ENCODE assay signal across 9 cellular contexts in the genomic region with DNA sequence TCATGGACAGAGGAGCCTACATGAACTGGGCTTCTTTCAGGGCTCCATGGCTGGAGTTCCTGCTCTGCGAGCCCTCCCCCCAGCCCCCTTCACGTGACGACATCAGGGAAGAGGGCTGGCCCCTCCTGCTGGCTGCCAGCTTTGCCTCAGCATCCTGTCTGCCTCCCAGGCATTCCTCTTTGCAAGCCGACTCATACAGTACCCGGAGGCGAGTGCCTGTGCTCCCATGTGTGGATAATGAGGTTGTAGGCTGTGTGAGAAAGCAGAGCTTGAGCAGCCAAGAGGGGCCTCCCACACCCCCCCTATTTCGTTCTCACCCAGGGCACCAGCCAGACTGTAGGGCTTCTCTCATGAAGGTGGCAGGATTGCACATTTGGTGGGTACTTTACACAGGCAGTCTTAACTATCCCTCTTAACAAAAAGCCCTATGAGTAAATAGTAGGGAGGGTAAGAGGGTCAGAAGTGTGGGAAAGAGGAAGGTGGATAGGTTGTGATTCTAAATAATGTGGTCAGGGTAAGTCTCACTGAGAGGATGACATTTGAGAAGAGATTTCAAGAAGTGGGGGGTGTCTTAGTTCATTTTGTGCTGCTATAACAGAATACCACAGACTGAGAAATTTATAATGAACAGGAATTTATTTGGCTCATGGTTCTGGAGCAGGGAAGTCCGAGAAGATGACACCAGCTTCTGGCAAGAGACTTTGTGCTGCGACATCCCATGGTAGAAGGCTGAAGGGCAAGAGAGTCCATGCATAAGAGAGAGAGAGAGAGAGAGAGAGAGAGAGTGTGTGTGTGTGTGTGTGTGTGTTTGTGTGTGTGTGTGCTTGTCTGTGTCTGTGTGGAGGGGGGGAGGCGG.
DNase-seq lines count a peak whose midpoint lies in the region; TF ChIP-seq lines count a peak whose summit lies in the region.
"Had no signal": no experiment of that assay in that cellular context is flagged by ENCODE, and none has a peak within 500 bp of the region (broad histone marks: within the 10 kb centered on the region; RNA-seq: fewer than 3 reads in every experiment).

No MANE protein-coding gene starts in this region.

- peaks cover 3% of the 10 kb centered on the region for H3K9me3 Mint-ChIP-seq in chondrocyte (ENCODE audit: low read depth)

- H3K4me3 ChIP-seq in mesendoderm (ENCODE audit: low read length) (no peak overlapping the region), suprapubic skin (no peak overlapping the region)
- H3K4me3 ChIP-seq: lung had no signal

- H2BK120ac ChIP-seq in mesendoderm (ENCODE audit: low read depth, low read length): no peak overlapping the region

- WGBS in mesendoderm (ENCODE audit: extremely low coverage, insufficient coverage, low lambda C conversion rate): no CpG with 5 or more reads among the region's 10 CpGs
- 40% methylated on average over 10 of the region's 10 CpGs for WGBS in suprapubic skin

- H3K27me3 ChIP-seq in mesendoderm (ENCODE audit: insufficient read depth, low read length, poor library complexity) (no peaks in the 10 kb centered on the region), suprapubic skin (no peaks in the 10 kb centered on the region)

- no peak overlapping the region for H3K18ac ChIP-seq in mesendoderm (ENCODE audit: low read length)

- no peak overlapping the region for H4K5ac ChIP-seq in mesendoderm (ENCODE audit: low read length)

- TF ChIP-seq CTCF in chondrocyte (IDR thresholded peaks at IDR 0.05): peak; percentile 31
- no peak for TF ChIP-seq CTCF in suprapubic skin (IDR thresholded peaks at IDR 0.05)

- no peak overlapping the region for H3K9ac ChIP-seq in mesendoderm (ENCODE audit: low read length)

- no peak overlapping the region for H3K27ac Mint-ChIP-seq in chondrocyte (ENCODE audit: unreplicated experiment)

- no peaks in the 10 kb centered on the region for H3K36me3 ChIP-seq in mesendoderm (ENCODE audit: control insufficient read depth, insufficient read depth, low read length)
- H3K36me3 ChIP-seq in suprapubic skin: no peaks in the 10 kb centered on the region

- no peak overlapping the region for H2AK5ac ChIP-seq in mesendoderm (ENCODE audit: low read length)

- no peak overlapping the region for H2BK5ac ChIP-seq in mesendoderm (ENCODE audit: low read length)

- H3K23ac ChIP-seq in mesendoderm (ENCODE audit: low read length): no peak overlapping the region

- H3K79me1 ChIP-seq in mesendoderm (ENCODE audit: low read length): no peaks in the 10 kb centered on the region

- H2BK15ac ChIP-seq in mesendoderm (replicated peaks; ENCODE audit: low read depth): no peak overlapping the region

- no peak overlapping the region for H3K4me2 ChIP-seq in mesendoderm (ENCODE audit: low read length)

- H4K8ac ChIP-seq in mesendoderm (ENCODE audit: low read depth, low read length): peak overlapping the region; percentile 97

- H3K27ac ChIP-seq in mesendoderm (ENCODE audit: low read depth, low read length) (no peak overlapping the region), suprapubic skin (no peak overlapping the region)

- no peak overlapping the region for H3K4me3 Mint-ChIP-seq in chondrocyte (ENCODE audit: unreplicated experiment)

- H3K56ac ChIP-seq in mesendoderm (ENCODE audit: low read length): no peak overlapping the region

- no peak overlapping the region for H3K4ac ChIP-seq in mesendoderm (ENCODE audit: low read depth, low read length)

- no peaks in the 10 kb centered on the region for H3K9me3 ChIP-seq in suprapubic skin

- H3K27me3 Mint-ChIP-seq in chondrocyte (ENCODE audit: low read depth): no peaks in the 10 kb centered on the region

- TF ChIP-seq EP300 in suprapubic skin (IDR thresholded peaks at IDR 0.05): no peak

- H3K79me2 ChIP-seq in mesendoderm (ENCODE audit: control insufficient read depth, insufficient read depth, low read length): no peaks in the 10 kb centered on the region

- no peaks in the 10 kb centered on the region for H3K36me3 Mint-ChIP-seq in chondrocyte (ENCODE audit: low read depth)

- H3K4me1 ChIP-seq in mesendoderm (ENCODE audit: control insufficient read depth, low read depth, low read length): peaks cover 8% of the 10 kb centered on the region
- H3K4me1 ChIP-seq in suprapubic skin: peaks cover 3% of the 10 kb centered on the region

- TF ChIP-seq POLR2A in suprapubic skin (IDR thresholded peaks at IDR 0.05): no peak

- DNase-seq in DMS 273 treated with DMSO at 0.1 percent for 48 hours (lab: John Stamatoyannopoulos, UW) (peak; percentile 17), M059J (ENCODE audit: low read depth) (peak; percentile 99), chondrocyte (ENCODE audit: low spot score) (no peak), mesendoderm (peak; percentile 95), SIG-M5 treated with dmso at 0.1 percent for 504 hours (lab: John Stamatoyannopoulos, UW; ENCODE audit: unreplicated experiment) (no peak), NOMO-1 (lab: John Stamatoyannopoulos, UW; ENCODE audit: unreplicated experiment in 2 of 2) (no peak), suprapubic skin (ENCODE audit: low spot score in 2 of 2) (no peak), T-helper 1 cell (no peak)

- peaks cover 3% of the 10 kb centered on the region for H3K4me1 Mint-ChIP-seq in chondrocyte (ENCODE audit: low read depth)

Comparison
In these comparisons a context has a peak if more than half of its experiments do, and no peak if none do; other contexts are left out.
1. DNase-seq: peak in DMS 273 treated with DMSO at 0.1 percent for 48 hours (single experiment), M059J (single experiment) and mesendoderm (single experiment); none in chondrocyte (single experiment), SIG-M5 treated with dmso at 0.1 percent for 504 hours (single experiment), NOMO-1 (0 of 2), suprapubic skin (0 of 2) and T-helper 1 cell (0 of 5).